26 cellular contexts compared by ENCODE assay signal in genomic region chr1:24206516-24207394, GRCh38. TPM values are rescaled to one million over a fixed set of nuclear protein-coding genes. Genes with fewer than 3 reads are reported as not detected.
DNase-seq lines count a peak whose midpoint lies in the region; ATAC-seq and TF ChIP-seq lines count a peak whose summit lies in the region.
"Had no signal": no experiment of that assay in that cellular context is flagged by ENCODE, and none has a peak within 500 bp of the region (broad histone marks: within the 10 kb centered on the region; RNA-seq: fewer than 3 reads in every experiment).

No MANE protein-coding gene starts in this region.

- peak overlapping the region; percentile 23 for H3K23ac ChIP-seq in neuronal stem cell (ENCODE audit: low read depth, low read length, poor library complexity)

- peak overlapping the region; percentile 18; the same call in 1 of the 2 replicates for H2AFZ ChIP-seq in GM23338
- no peak overlapping the region for H2AFZ ChIP-seq in neuronal stem cell (ENCODE audit: low read length)
- H2AFZ ChIP-seq: hepatocyte had no signal

- H3K36me3 ChIP-seq in GM23338 (ENCODE audit: insufficient read depth): no peaks in the 10 kb centered on the region
- no peaks in the 10 kb centered on the region for H3K36me3 ChIP-seq in esophagus (ENCODE audit: control insufficient read depth in 2 of 2, insufficient read depth in 2 of 2, low read length in 1 of 2)
- no peaks in the 10 kb centered on the region for H3K36me3 ChIP-seq in neuronal stem cell (replicated peaks in 1 of 2; ENCODE audit: control insufficient read depth in 2 of 2, insufficient read depth in 2 of 2, low read length in 2 of 2)
- H3K36me3 ChIP-seq: ovary, sigmoid colon had no signal

- no peak overlapping the region for H3K27ac Mint-ChIP-seq in GM23338
- H3K27ac Mint-ChIP-seq: stimulated activated effector memory CD8-positive, alpha-beta T cell treated with anti-CD3 and anti-CD28 coated beads, Interleukin-12 subunit alpha, Interleukin-12 subunit beta, amount 100 ng/mL, for 72 hours had no signal

- H4K8ac ChIP-seq in neuronal stem cell (ENCODE audit: low read depth, low read length): no peak overlapping the region

- no peaks in the 10 kb centered on the region for H3K27me3 ChIP-seq in GM23338 (ENCODE audit: insufficient read depth)
- no peaks in the 10 kb centered on the region for H3K27me3 ChIP-seq in esophagus (ENCODE audit: control insufficient read depth in 1 of 2, insufficient read depth in 2 of 2, low read length in 2 of 2)
- H3K27me3 ChIP-seq in neuronal stem cell (ENCODE audit: control insufficient read depth in 3 of 3, insufficient read depth in 3 of 3, low read depth in 1 of 3, low read length in 3 of 3): peaks cover 0 to 2% (median 0%) of the 10 kb centered on the region in 3 experiments
- H3K27me3 ChIP-seq: hepatocyte, ovary, sigmoid colon, testis had no signal

- no peaks in the 10 kb centered on the region for H3F3A ChIP-seq in GM23338 (replicated peaks; ENCODE audit: low read depth)

- no peak overlapping the region for H3K4me3 ChIP-seq in GM23338
- H3K4me3 ChIP-seq in esophagus (ENCODE audit: low read depth in 1 of 2, low read length in 2 of 2): no peak overlapping the region
- no peak overlapping the region for H3K4me3 ChIP-seq in neuronal stem cell (ENCODE audit: low read length in 2 of 2)
- H3K4me3 ChIP-seq: hepatocyte, ovary, sigmoid colon, testis had no signal

- H3K27me3 Mint-ChIP-seq in GM23338 (ENCODE audit: insufficient read depth, low read depth, poor library complexity): no peaks in the 10 kb centered on the region

- H3K4me1 Mint-ChIP-seq in GM23338: peaks cover 9% of the 10 kb centered on the region

- H3K36me3 Mint-ChIP-seq in GM23338 (ENCODE audit: low read depth): no peaks in the 10 kb centered on the region
- H3K36me3 Mint-ChIP-seq: stimulated activated effector memory CD8-positive, alpha-beta T cell treated with anti-CD3 and anti-CD28 coated beads, Interleukin-12 subunit alpha, Interleukin-12 subunit beta, amount 100 ng/mL, for 72 hours had no signal

- H3K4me1 ChIP-seq in GM23338 (ENCODE audit: insufficient read depth) (no peaks in the 10 kb centered on the region), esophagus (ENCODE audit: control insufficient read depth in 2 of 2, insufficient read depth in 2 of 2, low read length in 1 of 2) (peaks cover 0 to 31% of the 10 kb centered on the region in 2 donors), neuronal stem cell (ENCODE audit: control insufficient read depth in 2 of 2, insufficient read depth in 1 of 2, low read depth in 1 of 2, low read length in 2 of 2) (peaks cover 0 to 3% of the 10 kb centered on the region in 2 donors)

- H2BK5ac ChIP-seq in neuronal stem cell (ENCODE audit: low read length): no peak overlapping the region

- H3K79me1 ChIP-seq in neuronal stem cell (ENCODE audit: low read depth, low read length): no peaks in the 10 kb centered on the region

- H2BK15ac ChIP-seq in neuronal stem cell (ENCODE audit: low read length): peak overlapping the region; percentile 30

- H4K91ac ChIP-seq in neuronal stem cell (ENCODE audit: low read depth, low read length, poor library complexity): no peak overlapping the region

- H3K9me3 ChIP-seq in esophagus (ENCODE audit: control insufficient read depth in 2 of 2, insufficient read depth in 1 of 2, low read depth in 1 of 2, low read length in 1 of 2): peaks cover 0 to under 1% of the 10 kb centered on the region in 2 donors
- no peaks in the 10 kb centered on the region for H3K9me3 ChIP-seq in neuronal stem cell (replicated peaks in 1 of 2; ENCODE audit: control insufficient read depth in 2 of 2, insufficient read depth in 1 of 2, low read depth in 1 of 2, low read length in 2 of 2)
- H3K9me3 ChIP-seq: ovary, sigmoid colon, testis had no signal

- H3K4me3 Mint-ChIP-seq in GM23338: no peak overlapping the region
- H3K4me3 Mint-ChIP-seq: naive B cell; stimulated activated effector memory CD8-positive, alpha-beta T cell treated with anti-CD3 and anti-CD28 coated beads, Interleukin-12 subunit alpha, Interleukin-12 subunit beta, amount 100 ng/mL, for 72 hours had no signal

- peak overlapping the region; percentile 15 for H2AK5ac ChIP-seq in neuronal stem cell (ENCODE audit: low read depth, low read length)

- H3K79me2 ChIP-seq in GM23338 (replicated peaks; ENCODE audit: insufficient read depth): no peaks in the 10 kb centered on the region
- H3K79me2 ChIP-seq: hepatocyte had no signal

- peak overlapping the region; percentile 14 for H3K14ac ChIP-seq in neuronal stem cell (ENCODE audit: low read length)

- ATAC-seq in GM23338 (no peak), GM21786 (IDR thresholded peaks at IDR 0.05; ENCODE audit: unreplicated experiment) (no peak), GM19324 (IDR thresholded peaks at IDR 0.05; ENCODE audit: low FRiP score, unreplicated experiment) (no peak)
- ATAC-seq: stimulated activated effector memory CD8-positive, alpha-beta T cell treated with anti-CD3 and anti-CD28 coated beads, Interleukin-12 subunit alpha, Interleukin-12 subunit beta, amount 100 ng/mL, for 72 hours had no signal

- no peak overlapping the region for H3K4me2 ChIP-seq in GM23338
- H3K4me2 ChIP-seq in neuronal stem cell (ENCODE audit: insufficient read depth, low read length, poor library complexity, severe bottlenecking): no peak overlapping the region
- H3K4me2 ChIP-seq: hepatocyte had no signal

- 38 to 50% methylated on average over 12 of the region's 12 CpGs for WGBS in esophagus, 2 donors
- no CpG with 5 or more reads among the region's 12 CpGs for WGBS in neuronal stem cell (ENCODE audit: extremely low coverage in 2 of 2, insufficient read length in 2 of 2, insufficient replicate concordance in 1 of 2), 2 donors

- no peak overlapping the region for H3K27ac ChIP-seq in GM23338 (ENCODE audit: low read depth)
- peak overlapping the region; percentile 95 to 96 for H3K27ac ChIP-seq in esophagus (ENCODE audit: low read depth in 2 of 2, low read length in 1 of 2)
- no peak overlapping the region for H3K27ac ChIP-seq in neuronal stem cell (replicated peaks; ENCODE audit: low read length)
- H3K27ac ChIP-seq: hepatocyte, ovary, sigmoid colon, testis had no signal

- no peak for DNase-seq in GM23338 (ENCODE audit: low spot score)
- DNase-seq in NCI-H69 (lab: John Stamatoyannopoulos, UW): peak; percentile 55
- no peak for DNase-seq in neuronal stem cell (ENCODE audit: low spot score)
- DNase-seq in activated naive CD4-positive, alpha-beta T cell (lab: John Stamatoyannopoulos, UW): no peak
- DNase-seq in NCI-H1694 treated with DMSO at 0.1 percent for 48 hours (lab: John Stamatoyannopoulos, UW): no peak
- DNase-seq: activated CD4-positive, alpha-beta T cell treated with anti-CD3 and anti-CD28 coated beads, Interleukin-2, amount 50 U/mL, for 1 hour; activated effector memory CD4-positive, alpha-beta T cell treated with anti-CD3 and anti-CD28 coated beads, Interleukin-2, amount 50 U/mL, for 16 hours; cortex of kidney; foreskin fibroblast; GDM1; GOT3; KG1; mammary epithelial cell; naive B cell; NCI-H1092; NCI-H2081; NCI-H524; ovary; SHP77 treated with DMSO at 0.1 percent for 48 hours; sigmoid colon; testis had no signal

- peak overlapping the region; percentile 31 for H3K18ac ChIP-seq in neuronal stem cell (ENCODE audit: low read length)

- no peak for TF ChIP-seq CTCF in GM23338 (conservative IDR thresholded peaks at IDR 0.05; ENCODE audit: low read depth in 2 of 2)

- no peak overlapping the region for H2BK120ac ChIP-seq in neuronal stem cell (ENCODE audit: low read depth, low read length)

- H2BK12ac ChIP-seq in neuronal stem cell (ENCODE audit: low read length): no peak overlapping the region

- H3K4ac ChIP-seq in neuronal stem cell (ENCODE audit: low read length): no peak overlapping the region

- peaks cover 2% of the 10 kb centered on the region; the same call in 1 of the 3 replicates for H3K9me3 Mint-ChIP-seq in GM23338

- H3K9ac ChIP-seq in neuronal stem cell (ENCODE audit: low read depth, low read length, poor library complexity): no peak overlapping the region

- H4K20me1 ChIP-seq in GM23338 (replicated peaks; ENCODE audit: insufficient read depth): no peaks in the 10 kb centered on the region

- H3K9me2 ChIP-seq in GM23338 (ENCODE audit: insufficient read depth): no peaks in the 10 kb centered on the region

TF ChIP-seq in GM23338, 12 proteins besides CTCF, POLR2A, EP300 and RAD21 (continues in another document):
- TF ChIP-seq STAT1 (IDR thresholded peaks at IDR 0.05; ENCODE audit: unreplicated experiment): no peak
- TF ChIP-seq ZNF114 (CRISPR knock-in tag; IDR thresholded peaks at IDR 0.05): no peak
- TF ChIP-seq REST (IDR thresholded peaks at IDR 0.05; ENCODE audit: unreplicated experiment): no peak

RNA-seq across cellular contexts. Expression of gene IFNLR1, which starts 19.7 kb away (rescaled TPM):
- total RNA-seq in GM23338 (2014; rRNA removed; shearing (Covaris generic)): 4.2 and 4.3 TPM in 2 replicates
- 6.2 and 8.9 TPM in 2 replicates for polyA plus RNA-seq in GM23338 (2016; fragmentation: Nextera tagmentation; extraction: Ambion mirVana)
- polyA plus RNA-seq in esophagus: 1 to 10 TPM; 2.2 to 2.9 TPM
- polyA plus RNA-seq in neuronal stem cell (2013, experiment 1 of 2): 0.45 TPM
- 0.69 TPM for polyA plus RNA-seq in neuronal stem cell (2013, experiment 2 of 2)

Comparison
In these comparisons a context has a peak if more than half of its experiments do, and no peak if none do; other contexts are left out.
1. H3K27ac ChIP-seq: peak in esophagus (2 of 2); none in GM23338 (single experiment) and neuronal stem cell (single experiment).